Comparison of ENCODE assay signal across 8 cellular contexts in the genomic region with DNA sequence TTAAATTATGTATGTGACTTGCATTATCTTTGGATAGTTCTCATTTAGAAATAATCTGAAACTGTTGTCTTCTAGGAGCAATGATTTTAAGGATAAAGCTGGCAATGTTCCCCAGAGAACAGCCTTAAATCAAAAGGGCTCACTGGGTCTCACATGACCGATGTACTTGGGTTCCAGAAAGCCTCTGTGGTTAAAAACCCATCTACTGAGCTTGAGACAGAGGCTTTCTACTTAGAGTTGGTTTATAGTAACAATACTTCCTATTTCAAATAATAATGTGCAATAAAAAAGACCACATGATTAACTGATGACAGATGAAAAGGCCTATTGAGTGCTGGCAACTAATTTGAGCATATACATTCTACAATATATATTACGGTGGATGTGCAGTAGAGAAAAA.
"Had no signal": no experiment of that assay in that cellular context is flagged by ENCODE, and none has a peak within 500 bp of the region (broad histone marks: within the 10 kb centered on the region; RNA-seq: fewer than 3 reads in every experiment).

No MANE protein-coding gene starts in this region.

- H3K4me1 Mint-ChIP-seq: GM23338, H9 had no signal

- H3K4me3 Mint-ChIP-seq: GM23338, H9, HFFc6 had no signal

- ATAC-seq: GM23338, HCT116 had no signal

- H3K9me3 Mint-ChIP-seq: GM23338, H9 had no signal

- H3K27ac Mint-ChIP-seq: GM23338, H9, HFFc6 had no signal

- DNase-seq: GM23248, GOT3, H7, H9, HCEC 1CT, HFFc6 had no signal
